Comparison of ENCODE assay signal across 23 cellular contexts in genomic region chr14:31096255-31096654, GRCh38.
DNase-seq lines count a peak whose midpoint lies in the region; ATAC-seq and TF ChIP-seq lines count a peak whose summit lies in the region.
"Had no signal": no experiment of that assay in that cellular context is flagged by ENCODE, and none has a peak within 500 bp of the region (broad histone marks: within the 10 kb centered on the region; RNA-seq: fewer than 3 reads in every experiment).

No MANE protein-coding gene starts in this region.

- H3K36me3 ChIP-seq in fibroblast of lung (ENCODE audit: control insufficient read depth, insufficient read depth, low read length) (peaks cover 3% of the 10 kb centered on the region), upper lobe of right lung (peaks cover 49% of the 10 kb centered on the region), OCI-LY7 (ENCODE audit: insufficient read depth, low read length) (peaks cover 45% of the 10 kb centered on the region)

- H3K79me2 ChIP-seq in fibroblast of lung (ENCODE audit: control insufficient read depth, insufficient read depth, low read length): no peaks in the 10 kb centered on the region
- no peaks in the 10 kb centered on the region for H3K79me2 ChIP-seq in OCI-LY7 (ENCODE audit: insufficient read depth, low read depth, low read length)

- H3K27me3 ChIP-seq in fibroblast of lung (ENCODE audit: control insufficient read depth, insufficient read depth, low read length) (no peaks in the 10 kb centered on the region), upper lobe of right lung (no peaks in the 10 kb centered on the region)
- H3K27me3 ChIP-seq: BLaER1, esophagus squamous epithelium, neutrophil had no signal

- CTCF ChIA-PET in WTC11 (lab: Charles Lee): no interaction called here
- CTCF ChIA-PET in OCI-LY7 (lab: Charles Lee; ENCODE audit: unreplicated experiment): no interaction called here

- H3K4me1 ChIP-seq in fibroblast of lung (ENCODE audit: control insufficient read depth, extremely low read depth, insufficient read depth, low read length) (peaks cover 3% of the 10 kb centered on the region), upper lobe of right lung (peaks cover 4% of the 10 kb centered on the region), OCI-LY7 (ENCODE audit: insufficient read depth, low read length, poor library complexity, severe bottlenecking) (no peaks in the 10 kb centered on the region)
- H3K4me1 ChIP-seq: BLaER1 had no signal

- no peak overlapping the region for H3K4me3 ChIP-seq in fibroblast of lung (replicated peaks in 1 of 4; ENCODE audit: control extremely low read depth in 1 of 4, insufficient read depth in 1 of 4, low read depth in 3 of 4, low read length in 4 of 4)
- no peak overlapping the region for H3K4me3 ChIP-seq in upper lobe of right lung
- no peak overlapping the region for H3K4me3 ChIP-seq in OCI-LY7 (ENCODE audit: low read depth, low read length, poor library complexity, severe bottlenecking)
- H3K4me3 ChIP-seq: BLaER1, esophagus squamous epithelium, HAP-1 had no signal

- H3K9me3 ChIP-seq in fibroblast of lung (ENCODE audit: control insufficient read depth, insufficient read depth, low read depth, low read length) (no peaks in the 10 kb centered on the region), upper lobe of right lung (no peaks in the 10 kb centered on the region), OCI-LY7 (ENCODE audit: low read length) (no peaks in the 10 kb centered on the region)
- H3K9me3 ChIP-seq: BLaER1, esophagus squamous epithelium, HAP-1, neutrophil, SK-N-SH had no signal

- H3K27ac Mint-ChIP-seq in activated naive CD8-positive, alpha-beta T cell treated with anti-CD3 and anti-CD28 coated beads for 36 hours: peak overlapping the region; percentile 50
- no peak overlapping the region for H3K27ac Mint-ChIP-seq in activated naive CD8-positive, alpha-beta T cell treated with anti-CD3 and anti-CD28 coated beads, Interleukin-2, amount 50 U/mL, for 24 hours
- peak overlapping the region; percentile 49 for H3K27ac Mint-ChIP-seq in WTC11

- H3K9ac ChIP-seq in fibroblast of lung (ENCODE audit: insufficient read depth, low read length): no peak overlapping the region
- H3K9ac ChIP-seq: BLaER1, SK-N-SH had no signal

- H3K27ac ChIP-seq in fibroblast of lung (ENCODE audit: insufficient read depth, low read length): no peak overlapping the region
- H3K27ac ChIP-seq in upper lobe of right lung: no peak overlapping the region
- no peak overlapping the region for H3K27ac ChIP-seq in OCI-LY7 (ENCODE audit: low read depth, low read length, poor library complexity, severe bottlenecking)
- H3K27ac ChIP-seq: BLaER1, esophagus squamous epithelium, neutrophil had no signal

- no peak for DNase-seq in activated naive CD8-positive, alpha-beta T cell treated with anti-CD3 and anti-CD28 coated beads for 36 hours
- DNase-seq in activated naive CD8-positive, alpha-beta T cell treated with anti-CD3 and anti-CD28 coated beads, Interleukin-2, amount 50 U/mL, for 24 hours: no peak
- no peak for DNase-seq in WTC11 (ENCODE audit: low spot score)
- peak; percentile 29 to 67 for DNase-seq in fibroblast of lung (ENCODE audit: low read depth in 2 of 2)
- DNase-seq in upper lobe of right lung: no peak
- DNase-seq in NCI-H2029 (lab: John Stamatoyannopoulos, UW): no peak
- no peak for DNase-seq in NCI-H446 (lab: John Stamatoyannopoulos, UW)
- no peak for DNase-seq in OCI-LY7 (ENCODE audit: low spot score)
- DNase-seq: activated CD4-positive, alpha-beta T cell treated with anti-CD3 and anti-CD28 coated beads for 48 hours; activated naive CD4-positive, alpha-beta T cell; activated T-cell treated with anti-CD3 and anti-CD28 coated beads, Interleukin-2, amount 50 U/mL, for 4 hours; aorta; COR-L47; DND-41; esophagus squamous epithelium; NCI-H1048; NCI-H1694 treated with DMSO at 0.1 percent for 48 hours; NCI-H69; SK-N-SH; T-helper 2 cell had no signal

- H3K4me3 Mint-ChIP-seq in activated naive CD8-positive, alpha-beta T cell treated with anti-CD3 and anti-CD28 coated beads for 36 hours: no peak overlapping the region
- no peak overlapping the region for H3K4me3 Mint-ChIP-seq in activated naive CD8-positive, alpha-beta T cell treated with anti-CD3 and anti-CD28 coated beads, Interleukin-2, amount 50 U/mL, for 24 hours
- no peak overlapping the region for H3K4me3 Mint-ChIP-seq in WTC11
- H3K4me3 Mint-ChIP-seq: activated T-cell treated with anti-CD3 and anti-CD28 coated beads, Interleukin-2, amount 50 U/mL, for 4 hours had no signal

- H2AFZ ChIP-seq in fibroblast of lung (ENCODE audit: low read length): no peak overlapping the region
- H2AFZ ChIP-seq in OCI-LY7 (ENCODE audit: low read length): no peak overlapping the region

- no peaks in the 10 kb centered on the region for H3K4me1 Mint-ChIP-seq in activated naive CD8-positive, alpha-beta T cell treated with anti-CD3 and anti-CD28 coated beads for 36 hours
- no peaks in the 10 kb centered on the region for H3K4me1 Mint-ChIP-seq in activated naive CD8-positive, alpha-beta T cell treated with anti-CD3 and anti-CD28 coated beads, Interleukin-2, amount 50 U/mL, for 24 hours
- no peaks in the 10 kb centered on the region for H3K4me1 Mint-ChIP-seq in WTC11

- no peak overlapping the region for H3K4me2 ChIP-seq in fibroblast of lung (ENCODE audit: extremely low read depth, insufficient read depth, low read length)
- no peak overlapping the region for H3K4me2 ChIP-seq in OCI-LY7 (ENCODE audit: low read length)
- H3K4me2 ChIP-seq: BLaER1, SK-N-SH had no signal

- H3K9me2 ChIP-seq in OCI-LY7 (ENCODE audit: insufficient read depth, low read length): no peaks in the 10 kb centered on the region
- H3K9me2 ChIP-seq: SK-N-SH had no signal

- H4K20me1 ChIP-seq in fibroblast of lung (ENCODE audit: control insufficient read depth, extremely low read depth, insufficient read depth, low read length) (no peaks in the 10 kb centered on the region), OCI-LY7 (ENCODE audit: insufficient read depth, low read length) (no peaks in the 10 kb centered on the region)
- H4K20me1 ChIP-seq: BLaER1 had no signal

- H3K36me3 Mint-ChIP-seq in activated naive CD8-positive, alpha-beta T cell treated with anti-CD3 and anti-CD28 coated beads for 36 hours: peaks cover 5% of the 10 kb centered on the region
- peaks cover 18% of the 10 kb centered on the region for H3K36me3 Mint-ChIP-seq in activated naive CD8-positive, alpha-beta T cell treated with anti-CD3 and anti-CD28 coated beads, Interleukin-2, amount 50 U/mL, for 24 hours (ENCODE audit: low read depth)
- peaks cover 26% of the 10 kb centered on the region for H3K36me3 Mint-ChIP-seq in WTC11

- BruUV-seq in OCI-LY7 (replicated peaks; lab: Mats Ljungman, UMichigan): no TSS peak

- POLR2A ChIA-PET in WTC11 (lab: Charles Lee): no interaction called here
- POLR2A ChIA-PET in OCI-LY7 (lab: Charles Lee): no interaction called here

- intact Hi-C loops in upper lobe of right lung (cut with DNase I): no loop called here
- intact Hi-C loops in OCI-LY7 (cut with micrococcal nuclease; ENCODE audit: unreplicated experiment): no loop called here

- no peak for TF ChIP-seq CTCF in WTC11 (IDR thresholded peaks at IDR 0.05)
- TF ChIP-seq CTCF in fibroblast of lung (conservative IDR thresholded peaks at IDR 0.05 in 1 of 2, IDR thresholded peaks at IDR 0.05 in 1 of 2; ENCODE audit: low read depth in 1 of 2, low read length in 2 of 2): no peak
- TF ChIP-seq CTCF in upper lobe of right lung (IDR thresholded peaks at IDR 0.05): no peak
- TF ChIP-seq CTCF in OCI-LY7 (conservative IDR thresholded peaks at IDR 0.05; ENCODE audit: low read length): no peak

- no peaks in the 10 kb centered on the region for H3K27me3 Mint-ChIP-seq in activated naive CD8-positive, alpha-beta T cell treated with anti-CD3 and anti-CD28 coated beads for 36 hours
- H3K27me3 Mint-ChIP-seq in activated naive CD8-positive, alpha-beta T cell treated with anti-CD3 and anti-CD28 coated beads, Interleukin-2, amount 50 U/mL, for 24 hours: no peaks in the 10 kb centered on the region
- no peaks in the 10 kb centered on the region for H3K27me3 Mint-ChIP-seq in WTC11 (ENCODE audit: low read depth)

- no peak for ATAC-seq in activated naive CD8-positive, alpha-beta T cell treated with anti-CD3 and anti-CD28 coated beads, Interleukin-2, amount 50 U/mL, for 24 hours
- ATAC-seq in WTC11 (no peak), upper lobe of right lung (peak; percentile 24)
- ATAC-seq: activated T-cell treated with anti-CD3 and anti-CD28 coated beads, Interleukin-2, amount 50 U/mL, for 4 hours had no signal

- no peaks in the 10 kb centered on the region for H3K9me3 Mint-ChIP-seq in activated naive CD8-positive, alpha-beta T cell treated with anti-CD3 and anti-CD28 coated beads for 36 hours
- H3K9me3 Mint-ChIP-seq in activated naive CD8-positive, alpha-beta T cell treated with anti-CD3 and anti-CD28 coated beads, Interleukin-2, amount 50 U/mL, for 24 hours: no peaks in the 10 kb centered on the region
- no peaks in the 10 kb centered on the region for H3K9me3 Mint-ChIP-seq in WTC11
- H3K9me3 Mint-ChIP-seq: activated T-cell treated with anti-CD3 and anti-CD28 coated beads, Interleukin-2, amount 50 U/mL, for 4 hours had no signal

TF ChIP-seq in WTC11, 78 proteins besides CTCF, POLR2A, EP300 and RAD21:
- no peak for TF ChIP-seq CREM (CRISPR knock-in tag; IDR thresholded peaks at IDR 0.05)
- TF ChIP-seq GABPB1 (CRISPR knock-in tag; IDR thresholded peaks at IDR 0.05): peak; percentile 71
- no peak for TF ChIP-seq RELA (CRISPR knock-in tag; IDR thresholded peaks at IDR 0.05; ENCODE audit: borderline replicate concordance)

Comparison
In these comparisons a context has a peak if more than half of its experiments do, and no peak if none do; other contexts are left out.
1. DNase-seq: peak in fibroblast of lung (2 of 2); none in activated naive CD8-positive, alpha-beta T cell treated with anti-CD3 and anti-CD28 coated beads for 36 hours (single experiment), activated naive CD8-positive, alpha-beta T cell treated with anti-CD3 and anti-CD28 coated beads, Interleukin-2, amount 50 U/mL, for 24 hours (single experiment), WTC11 (single experiment), upper lobe of right lung (single experiment), NCI-H2029 (single experiment), NCI-H446 (0 of 2) and OCI-LY7 (single experiment).